Comparison of ENCODE assay signal across 8 cellular contexts in genomic region chr7:51160990-51161615, GRCh38.
DNase-seq lines count a peak whose midpoint lies in the region; ATAC-seq and TF ChIP-seq lines count a peak whose summit lies in the region.

No MANE protein-coding gene starts in this region.

- no peaks in the 10 kb centered on the region for H3K36me3 Mint-ChIP-seq in activated CD8-positive, alpha-beta memory T cell treated with anti-CD3 and anti-CD28 coated beads, Interleukin-2, amount 10 ng/mL, durations not matched to agents 7 days and 5 days
- H3K36me3 Mint-ChIP-seq in endothelial cell (ENCODE audit: low read depth, unreplicated experiment), result no peaks in the 10 kb centered on the region

- CTCF ChIA-PET in activated CD8-positive, alpha-beta memory T cell treated with anti-CD3 and anti-CD28 coated beads, Interleukin-2, amount 10 ng/mL, durations not matched to agents 7 days and 5 days (lab: Charles Lee), result interaction anchor here (0.6 to 3.3 kb wide), 47 partner anchors 9 to 1069 kb away, joined by 3 to 25 read pairs (median 4); partner anchors contain the start of gene FIGNL1

- DNase-seq in ELF-1 (ENCODE audit: low read depth, low spot score) (peak; percentile 87), NCI-H526 treated with DMSO at 0.1 percent for 48 hours (lab: John Stamatoyannopoulos, UW) (peak; percentile 16), endothelial cell (ENCODE audit: low spot score) (peak; percentile 76), myocyte (ENCODE audit: low read depth) (peak; percentile 79)
- peak; percentile 63 for DNase-seq in activated CD8-positive, alpha-beta memory T cell treated with anti-CD3 and anti-CD28 coated beads, Interleukin-2, amount 10 ng/mL, durations not matched to agents 7 days and 5 days
- DNase-seq in stimulated activated CD8-positive, alpha-beta memory T cell treated with anti-CD3 and anti-CD28 coated beads, Interleukin-7, amount 100 ng/mL, for 4 hours (ENCODE audit: low read depth in 2 of 2), result peak; percentile 9 to 35

- H3K27me3 Mint-ChIP-seq in activated CD8-positive, alpha-beta memory T cell treated with anti-CD3 and anti-CD28 coated beads, Interleukin-2, amount 10 ng/mL, durations not matched to agents 7 days and 5 days, result peaks cover 32% of the 10 kb centered on the region
- H3K27me3 Mint-ChIP-seq in endothelial cell (ENCODE audit: unreplicated experiment), result peaks cover 3% of the 10 kb centered on the region

- peaks cover 6% of the 10 kb centered on the region for H3K4me1 Mint-ChIP-seq in activated CD8-positive, alpha-beta memory T cell treated with anti-CD3 and anti-CD28 coated beads, Interleukin-2, amount 10 ng/mL, durations not matched to agents 7 days and 5 days
- peaks cover 9% of the 10 kb centered on the region for H3K4me1 Mint-ChIP-seq in endothelial cell (ENCODE audit: unreplicated experiment)

- no peak overlapping the region for H3K4me3 Mint-ChIP-seq in activated CD8-positive, alpha-beta memory T cell treated with anti-CD3 and anti-CD28 coated beads, Interleukin-2, amount 10 ng/mL, durations not matched to agents 7 days and 5 days
- no peak overlapping the region for H3K4me3 Mint-ChIP-seq in endothelial cell (ENCODE audit: unreplicated experiment)

- no peak overlapping the region for H3K27ac Mint-ChIP-seq in activated CD8-positive, alpha-beta memory T cell treated with anti-CD3 and anti-CD28 coated beads, Interleukin-2, amount 10 ng/mL, durations not matched to agents 7 days and 5 days
- H3K27ac Mint-ChIP-seq in endothelial cell (ENCODE audit: unreplicated experiment), result no peak overlapping the region

- peak; percentile 94 for TF ChIP-seq CTCF in endothelial cell (IDR thresholded peaks at IDR 0.05; ENCODE audit: unreplicated experiment)

- ATAC-seq in HG02798 (IDR thresholded peaks at IDR 0.05; ENCODE audit: poor library complexity, unreplicated experiment) (peak; percentile 59), GM18517 (IDR thresholded peaks at IDR 0.05; ENCODE audit: unreplicated experiment) (no peak)
- no peak for ATAC-seq in activated CD8-positive, alpha-beta memory T cell treated with anti-CD3 and anti-CD28 coated beads, Interleukin-2, amount 10 ng/mL, durations not matched to agents 7 days and 5 days

- no peaks in the 10 kb centered on the region for H3K9me3 Mint-ChIP-seq in activated CD8-positive, alpha-beta memory T cell treated with anti-CD3 and anti-CD28 coated beads, Interleukin-2, amount 10 ng/mL, durations not matched to agents 7 days and 5 days (ENCODE audit: low read depth)
- no peaks in the 10 kb centered on the region for H3K9me3 Mint-ChIP-seq in endothelial cell (ENCODE audit: unreplicated experiment)

Comparison
In these comparisons a context has a peak if more than half of its experiments do, and no peak if none do; other contexts are left out.
1. DNase-seq: peak in every context shown above with its lines; median percentile 87 in ELF-1; 79 in myocyte; 76 in endothelial cell; 63 in activated CD8-positive, alpha-beta memory T cell treated with anti-CD3 and anti-CD28 coated beads, Interleukin-2, amount 10 ng/mL, durations not matched to agents 7 days and 5 days; 22 in stimulated activated CD8-positive, alpha-beta memory T cell treated with anti-CD3 and anti-CD28 coated beads, Interleukin-7, amount 100 ng/mL, for 4 hours; 16 in NCI-H526 treated with DMSO at 0.1 percent for 48 hours.